36 cellular contexts compared by ENCODE assay signal in the genomic region with DNA sequence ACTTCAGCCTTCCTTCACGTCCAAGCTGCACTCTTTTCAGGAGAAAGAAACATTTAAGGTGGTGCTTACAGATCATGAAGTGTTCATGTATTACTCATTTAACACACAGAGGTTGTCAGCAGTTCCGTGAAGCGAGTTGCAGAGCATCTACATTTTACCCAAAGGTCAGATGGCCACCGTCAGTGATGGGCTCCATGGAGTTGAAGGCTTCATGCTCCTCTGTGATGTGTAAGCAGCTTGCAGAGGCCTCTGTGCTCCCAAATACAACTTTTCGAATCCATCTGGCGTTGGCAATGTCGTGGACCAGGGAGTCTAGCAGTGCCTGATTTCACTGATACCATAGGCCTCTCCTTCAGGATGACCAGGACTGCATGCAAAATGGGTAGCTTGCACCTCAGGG. TPM values are rescaled to one million over a fixed set of nuclear protein-coding genes. Genes with fewer than 3 reads are reported as not detected.
"Had no signal": no experiment of that assay in that cellular context is flagged by ENCODE, and none has a peak within 500 bp of the region (broad histone marks: within the 10 kb centered on the region; RNA-seq: fewer than 3 reads in every experiment).

No MANE protein-coding gene starts in this region.

- H3K4me3 ChIP-seq: adrenal gland, ascending aorta, body of pancreas, breast epithelium, cardiac muscle cell had no signal

- FAIRE-seq: astrocyte had no signal

- H3K36me3 ChIP-seq: adrenal gland, ascending aorta, brain microvascular endothelial cell, breast epithelium, cardiac muscle cell had no signal

- H3K27ac ChIP-seq: adrenal gland, ascending aorta, body of pancreas, brain microvascular endothelial cell, breast epithelium, cardiac muscle cell had no signal

- H3K9me3 ChIP-seq: adrenal gland, ascending aorta, body of pancreas, breast epithelium had no signal

- ATAC-seq: activated naive CD4-positive, alpha-beta T cell treated with anti-CD3 and anti-CD28 coated beads, Interleukin-2, amount 50 U/mL, for 72 hours; activated naive CD8-positive, alpha-beta T cell treated with anti-CD3 and anti-CD28 coated beads, Interleukin-2, amount 50 U/mL, for 24 hours; activated T-cell treated with anti-CD3 and anti-CD28 coated beads, Interleukin-2, amount 50 U/mL, for 4 hours; activated T-cell treated with anti-CD3 and anti-CD28 coated beads, Interleukin-2, amount 50 U/mL, for 72 hours; activated T-helper 17 cell treated with anti-CD3 and anti-CD28 coated beads, Interleukin-2, amount 50 U/mL, for 72 hours; body of pancreas had no signal

- H3K4me1 ChIP-seq: adrenal gland, ascending aorta, body of pancreas, breast epithelium had no signal

- H3K27me3 ChIP-seq: adrenal gland, ascending aorta, body of pancreas, brain microvascular endothelial cell, breast epithelium had no signal

- DNase-seq: activated effector memory CD4-positive, alpha-beta T cell treated with anti-CD3 and anti-CD28 coated beads, Interleukin-2, amount 50 U/mL, for 16 hours; activated effector memory CD4-positive, alpha-beta T cell treated with Interleukin-2 at 50 U/mL for 16 hours; activated gamma-delta T cell; activated gamma-delta T cell treated with Interleukin-2 at 50 U/mL for 16 hours; activated naive CD4-positive, alpha-beta T cell; activated naive CD4-positive, alpha-beta T cell treated with anti-CD3 and anti-CD28 coated beads for 36 hours; activated naive CD4-positive, alpha-beta T cell treated with anti-CD3 and anti-CD28 coated beads, Interleukin-2, amount 10 ng/mL, durations not matched to agents 7 days and 5 days; activated naive CD4-positive, alpha-beta T cell treated with Interleukin-2 at 50 U/mL for 16 hours; activated naive CD8-positive, alpha-beta T cell treated with anti-CD3 and anti-CD28 coated beads for 36 hours; activated naive CD8-positive, alpha-beta T cell treated with anti-CD3 and anti-CD28 coated beads, Interleukin-2, amount 10 ng/mL, durations not matched to agents 7 days and 5 days; activated naive CD8-positive, alpha-beta T cell treated with anti-CD3 and anti-CD28 coated beads, Interleukin-2, amount 50 U/mL, for 24 hours; activated T-cell treated with anti-CD3 and anti-CD28 coated beads, Interleukin-2, amount 50 U/mL, for 1 hour; activated T-cell treated with anti-CD3 and anti-CD28 coated beads, Interleukin-2, amount 50 U/mL, for 24 hours; activated T-cell treated with anti-CD3 and anti-CD28 coated beads, Interleukin-2, amount 50 U/mL, for 4 hours; activated T-cell treated with anti-CD3 and anti-CD28 coated beads, Interleukin-2, amount 50 U/mL, for 48 hours; activated T-cell treated with anti-CD3 and anti-CD28 coated beads, Interleukin-2, amount 50 U/mL, for 72 hours; adrenal gland; amniotic stem cell; amygdala; anterior cingulate cortex; aorta; body of pancreas; brain microvascular endothelial cell; caudate nucleus; central memory CD4-positive, alpha-beta T cell; cerebellar nuclear complex had no signal

RNA-seq across cellular contexts. Expression of gene DMRT3, which starts 53.7 kb away (rescaled TPM):
- total RNA-seq: activated naive CD4-positive, alpha-beta T cell treated with anti-CD3 and anti-CD28 coated beads for 36 hours; activated naive CD4-positive, alpha-beta T cell treated with anti-CD3 and anti-CD28 coated beads, Interleukin-2, amount 50 U/mL, for 72 hours; activated naive CD8-positive, alpha-beta T cell treated with anti-CD3 and anti-CD28 coated beads for 36 hours; activated naive CD8-positive, alpha-beta T cell treated with anti-CD3 and anti-CD28 coated beads, Interleukin-2, amount 10 ng/mL, durations not matched to agents 7 days and 5 days; activated T-cell treated with anti-CD3 and anti-CD28 coated beads, Interleukin-2, amount 50 U/mL, for 4 hours; activated T-cell treated with anti-CD3 and anti-CD28 coated beads, Interleukin-2, amount 50 U/mL, for 72 hours; activated T-helper 1 cell treated with anti-CD3 and anti-CD28 coated beads, Interleukin-12 subunit alpha, Interleukin-12 subunit beta, Interleukin-2, Interleukin-4 antibody, amounts not matched to agents 30 ng/mL and 10 ng/mL and 1 ng/mL, durations not matched to agents 14 hours and 24 hours and 36 hours; activated T-helper 17 cell treated with anti-CD3 and anti-CD28 coated beads, Interleukin-2, amount 50 U/mL, for 72 hours; activated T-helper 2 cell treated with anti-CD3 and anti-CD28 coated beads, Interferon-gamma antibody, Interleukin-2, Interleukin-4, amounts not matched to agents 10 μg/mL and 5 μg/mL and 100 μg/mL, durations not matched to agents 14 hours and 24 hours and 36 hours; adrenal gland; ascending aorta; astrocyte; body of pancreas; cardiac muscle cell; cerebellum; chondrocyte had no signal
- polyA plus RNA-seq: aorta, cardiac muscle cell had no signal
